Comparison of ENCODE assay signal across 8 cellular contexts in genomic region chr11:35391922-35392813, GRCh38. TPM values are rescaled to one million over a fixed set of nuclear protein-coding genes. Genes with fewer than 3 reads are reported as not detected.
DNase-seq lines count a peak whose midpoint lies in the region; ATAC-seq and TF ChIP-seq lines count a peak whose summit lies in the region.

No MANE protein-coding gene starts in this region.

- no peaks in the 10 kb centered on the region for H3K9me3 Mint-ChIP-seq in HFFc6
- no peaks in the 10 kb centered on the region for H3K9me3 Mint-ChIP-seq in activated B cell treated with CpG ODN at 0.5 μM for 24 hours

- TF ChIP-seq POLR2A in breast epithelium (IDR thresholded peaks at IDR 0.05) = no peak

- H3F3A ChIP-seq in DOHH2 (ENCODE audit: control insufficient read depth, insufficient read depth) = no peaks in the 10 kb centered on the region

- H3K9me3 ChIP-seq in DOHH2 (ENCODE audit: control insufficient read depth, insufficient read depth, low read length) (no peaks in the 10 kb centered on the region), breast epithelium (no peaks in the 10 kb centered on the region)

- H3K36me3 ChIP-seq in DOHH2 (ENCODE audit: control insufficient read depth, low read length) (no peaks in the 10 kb centered on the region), breast epithelium (no peaks in the 10 kb centered on the region)

- H3K4me1 Mint-ChIP-seq in HFFc6 (ENCODE audit: low read depth) = peaks cover 36% of the 10 kb centered on the region
- peaks cover 25% of the 10 kb centered on the region for H3K4me1 Mint-ChIP-seq in activated B cell treated with CpG ODN at 0.5 μM for 24 hours

- H3K27ac Mint-ChIP-seq in HFFc6 (peak overlapping the region; percentile 70), activated B cell treated with CpG ODN at 0.5 μM for 24 hours (no peak overlapping the region)

- H3K79me2 ChIP-seq in DOHH2 (ENCODE audit: control insufficient read depth, low read length) = no peaks in the 10 kb centered on the region

- H3K4me3 Mint-ChIP-seq in HFFc6 (peak overlapping the region; percentile 35), activated B cell treated with CpG ODN at 0.5 μM for 24 hours (peak overlapping the region; percentile 47)

- H3K4me2 ChIP-seq in DOHH2 (ENCODE audit: low read length) = no peak overlapping the region

- H3K4me3 ChIP-seq in DOHH2 (ENCODE audit: low read length) (no peak overlapping the region), breast epithelium (peak overlapping the region in 1 of 3 donors; percentile 51)

- peaks cover 11% of the 10 kb centered on the region for H3K4me1 ChIP-seq in DOHH2 (ENCODE audit: control insufficient read depth, low read length)
- peaks cover 4 to 12% of the 10 kb centered on the region in 2 donors for H3K4me1 ChIP-seq in breast epithelium

- H4K20me1 ChIP-seq in DOHH2 (ENCODE audit: control insufficient read depth, insufficient read depth, low read depth, low read length) = no peaks in the 10 kb centered on the region

- DNase-seq in HFFc6 = peak; percentile 67
- peak; percentile 28 for DNase-seq in NCI-H2107 treated with DMSO at 0.1 percent for 48 hours (lab: John Stamatoyannopoulos, UW; ENCODE audit: unreplicated experiment)
- peak; percentile 79 for DNase-seq in activated B cell treated with CpG ODN at 0.5 μM for 24 hours
- DNase-seq in breast epithelium (ENCODE audit: low spot score in 2 of 2) = peak; percentile 61 to 81
- DNase-seq in iris pigment epithelial cell (ENCODE audit: low read depth) = peak; percentile 79
- peak; percentile 90 for DNase-seq in stimulated activated CD4-positive, alpha-beta T cell treated with anti-CD3 and anti-CD28 coated beads, Interleukin-12 subunit alpha, Interleukin-12 subunit beta, amount 100 ng/mL, for 4 hours

- CTCF ChIA-PET in activated B cell treated with CpG ODN at 0.5 μM for 24 hours (lab: Charles Lee) = interaction anchor here (0.7 to 7.0 kb wide), 22 partner anchors 11 to 912 kb away, joined by 3 to 105 read pairs (median 4); partner anchors contain the start of genes APIP, ELF5 and PDHX

- POLR2A ChIA-PET in activated B cell treated with CpG ODN at 0.5 μM for 24 hours (lab: Charles Lee) = interaction anchor here (0.8 to 1.5 kb wide), 4 partner anchors 210 to 465 kb away, joined by 3 to 4 read pairs (median 3); no protein-coding TSS in a partner anchor

- H3K27ac ChIP-seq in DOHH2 (ENCODE audit: low read depth, low read length) (no peak overlapping the region), breast epithelium (peak overlapping the region; percentile 71 to 79)

- H3K27me3 ChIP-seq in DOHH2 (ENCODE audit: control insufficient read depth, low read length) (peaks cover 25% of the 10 kb centered on the region), breast epithelium (no peaks in the 10 kb centered on the region)

- no peaks in the 10 kb centered on the region for H3K9me2 ChIP-seq in DOHH2 (replicated peaks; ENCODE audit: control insufficient read depth, low read length)

- intact Hi-C loops in activated B cell treated with CpG ODN at 0.5 μM for 24 hours (cut with micrococcal nuclease) (loop anchor here (1.0 to 5.0 kb wide), 13 partner anchors 87 to 1395 kb away; partner anchors contain the start of gene ABTB2), breast epithelium (cut with DNase I; ENCODE audit: low total_unique reads) (no loop called here)

- TF ChIP-seq CTCF in DOHH2 (IDR thresholded peaks at IDR 0.05; ENCODE audit: low read depth, low read length, poor library complexity, severe bottlenecking) = peak; percentile 86
- TF ChIP-seq CTCF in HFFc6 (IDR thresholded peaks at IDR 0.05) = peak; percentile 97
- peak; percentile 84 for TF ChIP-seq CTCF in activated B cell treated with CpG ODN at 0.5 μM for 24 hours (IDR thresholded peaks at IDR 0.05)
- peak; percentile 80 to 92 (median 91) for TF ChIP-seq CTCF in breast epithelium (IDR thresholded peaks at IDR 0.05)

- H3K27me3 Mint-ChIP-seq in HFFc6 (ENCODE audit: insufficient read depth) = no peaks in the 10 kb centered on the region; the same call in 1 of the 2 replicates
- H3K27me3 Mint-ChIP-seq in activated B cell treated with CpG ODN at 0.5 μM for 24 hours = peaks cover 5% of the 10 kb centered on the region

- H3K36me3 Mint-ChIP-seq in HFFc6 (ENCODE audit: low read depth) (no peaks in the 10 kb centered on the region), activated B cell treated with CpG ODN at 0.5 μM for 24 hours (ENCODE audit: low read depth) (no peaks in the 10 kb centered on the region)

- ATAC-seq in activated B cell treated with CpG ODN at 0.5 μM for 24 hours (ENCODE audit: low read depth) (peak; percentile 75), GM21619 (IDR thresholded peaks at IDR 0.05; ENCODE audit: unreplicated experiment) (no peak)

RNA-seq across cellular contexts. Expression of gene SLC1A2, which starts 27.2 kb away (rescaled TPM):
- 1 to 10 TPM; 1.7 to 2.4 (median 2.1) TPM for total RNA-seq in HFFc6 (2021; fragmentation: NEBNext Ultra II Directional; extraction: Animal tissue kit (Norgen Biotek cat#: 25700))
- total RNA-seq in activated B cell treated with CpG ODN at 0.5 μM for 24 hours (not detected in 2 replicates), breast epithelium (10 to 100 TPM in 2 of 3 donors, under 1 TPM in 1; 0.32 to 23.7 (median 10.5) TPM)

Comparison
In these comparisons a context has a peak if more than half of its experiments do, and no peak if none do; other contexts are left out.
1. DNase-seq: peak in every context shown above with its lines; median percentile 90 in stimulated activated CD4-positive, alpha-beta T cell treated with anti-CD3 and anti-CD28 coated beads, Interleukin-12 subunit alpha, Interleukin-12 subunit beta, amount 100 ng/mL, for 4 hours; 79 in activated B cell treated with CpG ODN at 0.5 μM for 24 hours; 79 in iris pigment epithelial cell; 71 in breast epithelium; 67 in HFFc6; 28 in NCI-H2107 treated with DMSO at 0.1 percent for 48 hours.